Comparison of ENCODE assay signal across 8 cellular contexts in the genomic region with DNA sequence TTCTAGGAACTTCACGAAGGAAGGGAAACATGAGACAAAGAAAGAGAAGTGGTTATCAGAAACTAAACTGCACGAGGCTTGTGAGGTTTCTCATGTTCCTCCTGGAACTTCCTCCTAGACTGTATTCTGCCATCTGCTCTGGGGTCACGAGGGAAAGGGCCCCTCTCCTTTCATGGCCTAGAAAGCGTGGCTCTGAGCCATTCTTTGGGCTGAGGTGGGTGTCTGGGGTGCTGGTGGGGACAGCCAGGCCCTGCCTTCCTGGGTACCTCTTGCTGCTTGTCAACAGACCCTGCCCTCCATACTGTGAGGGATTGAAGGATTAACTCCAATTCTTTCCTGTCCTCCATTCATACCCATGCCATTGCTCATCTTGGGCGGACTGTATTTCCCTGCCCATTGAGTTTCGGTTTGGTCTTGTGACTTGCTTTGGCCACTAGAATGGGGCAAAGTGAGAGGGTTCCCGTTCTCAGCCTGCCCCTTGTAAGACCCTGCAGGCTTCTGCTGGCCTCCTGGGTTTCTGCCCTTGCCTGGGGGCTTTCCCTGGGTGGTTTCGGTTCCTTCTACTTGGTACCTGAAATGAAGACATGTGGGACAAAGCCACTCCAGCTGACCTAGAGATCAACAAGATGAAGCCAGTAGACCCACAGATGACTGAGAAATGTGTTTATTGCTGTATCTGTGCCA. TPM values are rescaled to one million over a fixed set of nuclear protein-coding genes. Genes with fewer than 3 reads are reported as not detected.
DNase-seq lines count a peak whose midpoint lies in the region; ATAC-seq and TF ChIP-seq lines count a peak whose summit lies in the region.
"Had no signal": no experiment of that assay in that cellular context is flagged by ENCODE, and none has a peak within 500 bp of the region (broad histone marks: within the 10 kb centered on the region; RNA-seq: fewer than 3 reads in every experiment).

No MANE protein-coding gene starts in this region.

- H2AFZ ChIP-seq in OCI-LY1 (ENCODE audit: low read length), result no peak overlapping the region

- peak overlapping the region; percentile 17 for H3K4me3 ChIP-seq in OCI-LY1 (ENCODE audit: low read depth, low read length, poor library complexity, severe bottlenecking)
- no peak overlapping the region for H3K4me3 ChIP-seq in effector memory CD4-positive, alpha-beta T cell (ENCODE audit: insufficient read depth, low read depth, low read length, poor library complexity, severe bottlenecking)

- peak overlapping the region; percentile 80 for H3K27ac ChIP-seq in OCI-LY1 (ENCODE audit: low read depth, low read length, poor library complexity, severe bottlenecking)
- no peak overlapping the region for H3K27ac ChIP-seq in effector memory CD4-positive, alpha-beta T cell (ENCODE audit: insufficient read depth, low read length, poor library complexity, severe bottlenecking)

- peaks cover 28% of the 10 kb centered on the region for H3K27me3 Mint-ChIP-seq in progenitor cell of endocrine pancreas

- H3K9ac ChIP-seq in OCI-LY1 (ENCODE audit: low read length), result no peak overlapping the region

- DNase-seq in progenitor cell of endocrine pancreas (ENCODE audit: low spot score, unreplicated experiment) (no peak), NCI-H2196 treated with DMSO at 0.1 percent for 48 hours (lab: John Stamatoyannopoulos, UW; ENCODE audit: unreplicated experiment) (no peak), hepatic stellate cell (ENCODE audit: low spot score) (no peak)
- DNase-seq in effector memory CD4-positive, alpha-beta T cell, result no peak

- no peaks in the 10 kb centered on the region for H4K20me1 ChIP-seq in OCI-LY1 (ENCODE audit: insufficient read depth, low read length)

- no peaks in the 10 kb centered on the region for H3K9me3 Mint-ChIP-seq in progenitor cell of endocrine pancreas (ENCODE audit: low read depth)

- H3K36me3 Mint-ChIP-seq in progenitor cell of endocrine pancreas (ENCODE audit: insufficient read depth), result no peaks in the 10 kb centered on the region

- H3K9me2 ChIP-seq in OCI-LY1 (ENCODE audit: low read depth, low read length), result no peaks in the 10 kb centered on the region

- H3F3A ChIP-seq in OCI-LY1 (ENCODE audit: insufficient read depth, low read length), result no peaks in the 10 kb centered on the region

- H3K4me2 ChIP-seq in OCI-LY1 (ENCODE audit: low read length), result peak overlapping the region; percentile 41

- H3K79me2 ChIP-seq in OCI-LY1 (ENCODE audit: insufficient read depth, low read length), result no peaks in the 10 kb centered on the region

- TF ChIP-seq CTCF in OCI-LY1 (IDR thresholded peaks at IDR 0.05; ENCODE audit: low read length), result no peak
- TF ChIP-seq CTCF in progenitor cell of endocrine pancreas (IDR thresholded peaks at IDR 0.05; ENCODE audit: unreplicated experiment), result no peak

- H3K4me3 Mint-ChIP-seq in progenitor cell of endocrine pancreas (ENCODE audit: low read depth), result no peak overlapping the region

- peak overlapping the region; percentile 51 for H3K27ac Mint-ChIP-seq in progenitor cell of endocrine pancreas

- no peaks in the 10 kb centered on the region for H3K36me3 ChIP-seq in OCI-LY1 (ENCODE audit: insufficient read depth, low read length)
- no peaks in the 10 kb centered on the region for H3K36me3 ChIP-seq in effector memory CD4-positive, alpha-beta T cell (ENCODE audit: control insufficient read depth, insufficient read depth, low read length)

- no peaks in the 10 kb centered on the region for H3K27me3 ChIP-seq in OCI-LY1 (ENCODE audit: insufficient read depth, low read length)
- no peaks in the 10 kb centered on the region for H3K27me3 ChIP-seq in effector memory CD4-positive, alpha-beta T cell (replicated peaks; ENCODE audit: control insufficient read depth, insufficient read depth, low read length, poor library complexity, severe bottlenecking)

- no peaks in the 10 kb centered on the region for H3K9me3 ChIP-seq in OCI-LY1 (ENCODE audit: low read length)
- H3K9me3 ChIP-seq in effector memory CD4-positive, alpha-beta T cell (ENCODE audit: control insufficient read depth, low read length), result no peaks in the 10 kb centered on the region

- peaks cover 26% of the 10 kb centered on the region for H3K4me1 ChIP-seq in OCI-LY1 (ENCODE audit: insufficient read depth, low read length, severe bottlenecking)
- peaks cover 5% of the 10 kb centered on the region for H3K4me1 ChIP-seq in effector memory CD4-positive, alpha-beta T cell (ENCODE audit: control insufficient read depth, insufficient read depth, low read length, poor library complexity, severe bottlenecking)

- ATAC-seq in GM19043 (IDR thresholded peaks at IDR 0.05; ENCODE audit: low read depth, unreplicated experiment), result peak; percentile 81
- peak; percentile 90 for ATAC-seq in HG02852 (IDR thresholded peaks at IDR 0.05; ENCODE audit: unreplicated experiment)

- H3K4me1 Mint-ChIP-seq in progenitor cell of endocrine pancreas (ENCODE audit: low read depth), result no peaks in the 10 kb centered on the region

RNA-seq across cellular contexts. Expression of a gene that starts 14.9 kb away (rescaled TPM):
- not detected in 2 replicates for total RNA-seq in progenitor cell of endocrine pancreas
- total RNA-seq: astrocyte had no signal

RNA-seq across cellular contexts. Expression of a gene that starts 56.4 kb away (rescaled TPM):
- 10.8 and 13.4 TPM in 2 replicates for total RNA-seq in progenitor cell of endocrine pancreas
